ENCODE assay signal across 20 cellular contexts in genomic region chr15:52066842-52067544, GRCh38. TPM values are rescaled to one million over a fixed set of nuclear protein-coding genes. Genes with fewer than 3 reads are reported as not detected.
DNase-seq lines count a peak whose midpoint lies in the region; ATAC-seq, FAIRE-seq and TF ChIP-seq lines count a peak whose summit lies in the region.
"Had no signal": no experiment of that assay in that cellular context is flagged by ENCODE, and none has a peak within 500 bp of the region (broad histone marks: within the 10 kb centered on the region; RNA-seq: fewer than 3 reads in every experiment).

No MANE protein-coding gene starts in this region.

- no peak for DNase-seq in CD4-positive, alpha-beta T cell
- no peak for DNase-seq in CD8-positive, alpha-beta memory T cell
- DNase-seq in T-cell (no peak), keratinocyte (ENCODE audit: low read depth, low spot score) (no peak), NCI-H1436 treated with DMSO at 0.1 percent for 48 hours (lab: John Stamatoyannopoulos, UW) (no peak), foreskin keratinocyte (no peak), RPMI8226 (no peak)
- DNase-seq: caudate nucleus; effector memory CD4-positive, alpha-beta T cell; GOT3; NCI-H1417; Right ventricle myocardium superior; stimulated activated CD4-positive, alpha-beta T cell treated with anti-CD3 and anti-CD28 coated beads, Interleukin-2, amount 100 ng/mL, for 48 hours had no signal

- intact Hi-C loops in CD4-positive, alpha-beta T cell (cut with DNase I, micrococcal nuclease): no loop called here

- no peaks in the 10 kb centered on the region for H3K4me1 ChIP-seq in CD8-positive, alpha-beta memory T cell (ENCODE audit: insufficient read depth, low read length)
- peaks cover 54% of the 10 kb centered on the region for H3K4me1 ChIP-seq in keratinocyte (ENCODE audit: control insufficient read depth, extremely low read depth, insufficient read depth, low read length)
- H3K4me1 ChIP-seq in foreskin keratinocyte: peaks cover 47% of the 10 kb centered on the region

- no peak for TF ChIP-seq CTCF in CD4-positive, alpha-beta T cell (IDR thresholded peaks at IDR 0.05)
- TF ChIP-seq CTCF in keratinocyte (optimal IDR thresholded peaks at IDR 0.05 in 1 of 3, IDR thresholded peaks at IDR 0.05 in 1 of 3, conservative IDR thresholded peaks at IDR 0.05 in 1 of 3; ENCODE audit: extremely low read depth in 1 of 3, insufficient read depth in 2 of 3, low read length in 3 of 3) (no peak), foreskin keratinocyte (conservative IDR thresholded peaks at IDR 0.05) (no peak)

- H3K27ac Mint-ChIP-seq in CD4-positive, alpha-beta T cell: peak overlapping the region; percentile 24
- peak overlapping the region in 7 of 8 donors; percentile 13 to 69 (median 29) for H3K27ac Mint-ChIP-seq in CD8-positive, alpha-beta memory T cell
- peak overlapping the region; percentile 25 to 63 for H3K27ac Mint-ChIP-seq in T-cell

- H3K27me3 Mint-ChIP-seq in CD4-positive, alpha-beta T cell: no peaks in the 10 kb centered on the region
- H3K27me3 Mint-ChIP-seq in CD8-positive, alpha-beta memory T cell: peaks cover 0 to 3% of the 10 kb centered on the region in 2 donors
- H3K27me3 Mint-ChIP-seq in T-cell: no peaks in the 10 kb centered on the region

- no peak overlapping the region for H3K9ac ChIP-seq in keratinocyte (ENCODE audit: control insufficient read depth, extremely low read depth, insufficient read depth, low read length)
- H3K9ac ChIP-seq: BLaER1 treated with 17β-estradiol and CSF1 and Interleukin-3, amounts not matched to agents 10 nM and 100 nM had no signal

- dilution Hi-C loops in keratinocyte (cut with MboI; ENCODE audit: extremely low pct_ligation_motif_present, low sequenced_read_pairs): no loop called here

- no peaks in the 10 kb centered on the region for H4K20me1 ChIP-seq in keratinocyte (ENCODE audit: control insufficient read depth, extremely low read depth, insufficient read depth, low read length)

- H3K36me3 ChIP-seq in CD8-positive, alpha-beta memory T cell (ENCODE audit: insufficient read depth, low read length): peaks cover 12% of the 10 kb centered on the region
- H3K36me3 ChIP-seq in keratinocyte (ENCODE audit: control insufficient read depth in 2 of 2, extremely low read depth in 1 of 2, insufficient read depth in 2 of 2, low read length in 2 of 2): peaks cover 1 to 13% of the 10 kb centered on the region in 2 experiments

- FAIRE-seq in keratinocyte (lab: Jason Lieb, UNC): no peak

- H3K4me3 Mint-ChIP-seq in CD4-positive, alpha-beta T cell: no peak overlapping the region
- H3K4me3 Mint-ChIP-seq in CD8-positive, alpha-beta memory T cell: no peak overlapping the region
- H3K4me3 Mint-ChIP-seq in T-cell: no peak overlapping the region
- H3K4me3 Mint-ChIP-seq: WTC11 had no signal

- H3K4me3 ChIP-seq in CD8-positive, alpha-beta memory T cell (ENCODE audit: low read length): no peak overlapping the region
- no peak overlapping the region for H3K4me3 ChIP-seq in keratinocyte (ENCODE audit: control insufficient read depth in 2 of 3, extremely low read depth in 1 of 3, insufficient read depth in 2 of 3, low read depth in 1 of 3, low read length in 3 of 3)
- H3K4me3 ChIP-seq: BLaER1 treated with 17β-estradiol and CSF1 and Interleukin-3, amounts not matched to agents 10 nM and 100 nM; thyroid gland had no signal

- H3K4me1 Mint-ChIP-seq in CD4-positive, alpha-beta T cell (ENCODE audit: low read depth): peaks cover 8% of the 10 kb centered on the region
- H3K4me1 Mint-ChIP-seq in CD8-positive, alpha-beta memory T cell: peaks cover 15 to 16% (median 16%) of the 10 kb centered on the region in 3 donors
- H3K4me1 Mint-ChIP-seq in T-cell: peaks cover 13 to 21% (median 14%) of the 10 kb centered on the region in 3 donors

- H3K36me3 Mint-ChIP-seq in CD4-positive, alpha-beta T cell (ENCODE audit: low read depth): peaks cover 40% of the 10 kb centered on the region
- H3K36me3 Mint-ChIP-seq in CD8-positive, alpha-beta memory T cell: peaks cover 4 to 36% (median 14%) of the 10 kb centered on the region in 3 donors
- H3K36me3 Mint-ChIP-seq in T-cell: peaks cover 27% of the 10 kb centered on the region

- H3K79me2 ChIP-seq in keratinocyte (ENCODE audit: control insufficient read depth, insufficient read depth, low read length): no peaks in the 10 kb centered on the region

- no peak for ATAC-seq in CD4-positive, alpha-beta T cell (ENCODE audit: poor library complexity)
- ATAC-seq in T-cell (replicated peaks in 1 of 4) (no peak), foreskin keratinocyte (no peak)
- ATAC-seq: sciatic nerve, WTC11 had no signal

- peak overlapping the region; percentile 51 for H3K4me2 ChIP-seq in keratinocyte (ENCODE audit: control insufficient read depth, extremely low read depth, insufficient read depth, low read depth, low read length)
- H3K4me2 ChIP-seq: BLaER1 treated with 17β-estradiol and CSF1 and Interleukin-3, amounts not matched to agents 10 nM and 100 nM had no signal

- CTCF ChIA-PET in CD4-positive, alpha-beta T cell (lab: Charles Lee): interaction anchor here (0.6 to 1.9 kb wide), 3 partner anchors 9 to 52 kb away, joined by 3 to 7 read pairs (median 5); no protein-coding TSS in a partner anchor
- CTCF ChIA-PET in CD8-positive, alpha-beta memory T cell (lab: Charles Lee): interaction anchor here (1.5 to 2.7 kb wide), 2 partner anchors 11 to 17 kb away, joined by 4 to 10 read pairs; no protein-coding TSS in a partner anchor
- CTCF ChIA-PET in T-cell (lab: Charles Lee): interaction anchor here (0.6 to 0.8 kb wide), 3 partner anchors 11 to 261 kb away, joined by 3 to 5 read pairs (median 4); no protein-coding TSS in a partner anchor

- no peak overlapping the region for H2AFZ ChIP-seq in keratinocyte (ENCODE audit: control insufficient read depth, low read length)

- H3K27ac ChIP-seq in CD4-positive, alpha-beta T cell (ENCODE audit: low read depth, low read length): no peak overlapping the region
- no peak overlapping the region for H3K27ac ChIP-seq in CD8-positive, alpha-beta memory T cell (ENCODE audit: low read depth, low read length)
- H3K27ac ChIP-seq in keratinocyte (ENCODE audit: control insufficient read depth, insufficient read depth, low read length): peak overlapping the region; percentile 82
- H3K27ac ChIP-seq in foreskin keratinocyte: no peak overlapping the region
- H3K27ac ChIP-seq: BLaER1 treated with 17β-estradiol and CSF1 and Interleukin-3, amounts not matched to agents 10 nM and 100 nM; thyroid gland had no signal

- H3K9me1 ChIP-seq in keratinocyte (ENCODE audit: control insufficient read depth, extremely low read depth, insufficient read depth, low read length): no peaks in the 10 kb centered on the region

- POLR2A ChIA-PET in CD4-positive, alpha-beta T cell (lab: Charles Lee): interaction anchor here (0.5 to 1.8 kb wide), 2 partner anchors 15 to 95 kb away, joined by 3 to 5 read pairs; partner anchors contain the start of gene LEO1
- POLR2A ChIA-PET in CD8-positive, alpha-beta memory T cell (lab: Charles Lee): no interaction called here
- POLR2A ChIA-PET in T-cell (lab: Charles Lee): interaction anchor here in 1 of 2 donors (0.6 kb wide), 1 partner anchor 95 kb away, joined by 3 read pairs; no protein-coding TSS in a partner anchor

- no peaks in the 10 kb centered on the region for H3K9me3 Mint-ChIP-seq in CD4-positive, alpha-beta T cell
- no peaks in the 10 kb centered on the region for H3K9me3 Mint-ChIP-seq in CD8-positive, alpha-beta memory T cell
- no peaks in the 10 kb centered on the region for H3K9me3 Mint-ChIP-seq in T-cell
- H3K9me3 Mint-ChIP-seq: WTC11 had no signal

- no peaks in the 10 kb centered on the region for H3K27me3 ChIP-seq in CD4-positive, alpha-beta T cell (ENCODE audit: control insufficient read depth, insufficient read depth, low read length)
- no peaks in the 10 kb centered on the region for H3K27me3 ChIP-seq in CD8-positive, alpha-beta memory T cell (ENCODE audit: insufficient read depth, low read length, poor library complexity, severe bottlenecking)
- H3K27me3 ChIP-seq in keratinocyte (ENCODE audit: control insufficient read depth, extremely low read depth, insufficient read depth, low read length): no peaks in the 10 kb centered on the region
- H3K27me3 ChIP-seq in foreskin keratinocyte: no peaks in the 10 kb centered on the region
- H3K27me3 ChIP-seq: BLaER1 treated with 17β-estradiol and CSF1 and Interleukin-3, amounts not matched to agents 10 nM and 100 nM; thyroid gland had no signal

- no peaks in the 10 kb centered on the region for H3K9me3 ChIP-seq in CD4-positive, alpha-beta T cell (ENCODE audit: control insufficient read depth, low read length)
- no peaks in the 10 kb centered on the region for H3K9me3 ChIP-seq in CD8-positive, alpha-beta memory T cell (ENCODE audit: low read length)
- no peaks in the 10 kb centered on the region for H3K9me3 ChIP-seq in keratinocyte (ENCODE audit: control insufficient read depth, low read depth, low read length)
- H3K9me3 ChIP-seq: BLaER1 treated with 17β-estradiol and CSF1 and Interleukin-3, amounts not matched to agents 10 nM and 100 nM; thyroid gland had no signal

RNA-seq across cellular contexts. Expression of gene BCL2L10, which starts 45.6 kb away (rescaled TPM):
- under 1 TPM; 0.20 to 0.55 TPM for total RNA-seq in CD4-positive, alpha-beta T cell
- under 1 TPM in 1 of 2 experiments, not detected in 1; 0.31 TPM for total RNA-seq in CD8-positive, alpha-beta memory T cell
- polyA plus RNA-seq in CD8-positive, alpha-beta memory T cell: 0.17 TPM
- total RNA-seq in T-cell: under 1 TPM in 3 of 5 donors, not detected in 2; 0.20 to 0.44 (median 0.37) TPM
- polyA plus RNA-seq in keratinocyte: 0.39 to 0.72 TPM (median 0.64 TPM) in 3 replicates
- 0.57 TPM for polyA plus RNA-seq in keratinocyte (2011; ENCODE audit: low read depth)
- 0.79 and 0.90 TPM in 2 replicates for polyA plus RNA-seq in keratinocyte (2011; cell fraction: cytosol; rRNA removed)
- polyA plus RNA-seq in keratinocyte (2011; cell fraction: nucleus; rRNA removed): 0.51 and 0.93 TPM in 2 replicates
- 0.38 and 0.44 TPM in 2 replicates for polyA plus RNA-seq in keratinocyte (2012; ENCODE audit: low replicate concordance)
- 0.23 TPM in 1 of 3 replicates, not detected in the others for polyA minus RNA-seq in keratinocyte
- not detected for polyA minus RNA-seq in keratinocyte (2011; cell fraction: cytosol; rRNA and poly(A)+ RNA removed)
- not detected in 2 replicates for polyA minus RNA-seq in keratinocyte (2011; cell fraction: nucleus; rRNA and poly(A)+ RNA removed)
- total RNA-seq in foreskin keratinocyte: 0.53 and 0.71 TPM in 2 replicates
- polyA plus RNA-seq in foreskin keratinocyte: 0.62 and 0.77 TPM in 2 replicates
- total RNA-seq: Daoy; osteoblast; Right ventricle myocardium superior; sciatic nerve; T-helper 1 cell treated with Interleukin-12 subunit alpha and Interleukin-12 subunit beta and Interleukin-4 antibody, amounts not matched to agents 30 ng/mL and 1 ng/mL, for 36 hours had no signal

RNA-seq across cellular contexts. Expression of gene MAPK6, which starts 48.0 kb away (rescaled TPM):
- 10 to 100 TPM; 48.5 to 49.8 TPM for total RNA-seq in CD4-positive, alpha-beta T cell
- total RNA-seq in CD8-positive, alpha-beta memory T cell: 100 to 1,000 TPM in 1 of 2 experiments, 10 to 100 TPM in 1; 97.6 to 103 TPM
- polyA plus RNA-seq in CD8-positive, alpha-beta memory T cell: 7.9 TPM
- 10 to 100 TPM; 15.1 to 35.1 (median 19.8) TPM for total RNA-seq in T-cell
- polyA plus RNA-seq in keratinocyte: 48.5 to 103 TPM (median 83.7 TPM) in 3 replicates
- 62.6 TPM for polyA plus RNA-seq in keratinocyte (2011; ENCODE audit: low read depth)
- 45.1 and 95.3 TPM in 2 replicates for polyA plus RNA-seq in keratinocyte (2011; cell fraction: cytosol; rRNA removed)
- 60.9 and 65.9 TPM in 2 replicates for polyA plus RNA-seq in keratinocyte (2011; cell fraction: nucleus; rRNA removed)
- polyA plus RNA-seq in keratinocyte (2012; ENCODE audit: low replicate concordance): 51.7 and 70.9 TPM in 2 replicates
- 37.4 to 119 TPM (median 85.6 TPM) in 3 replicates for polyA minus RNA-seq in keratinocyte
- polyA minus RNA-seq in keratinocyte (2011; cell fraction: cytosol; rRNA and poly(A)+ RNA removed): 57.6 TPM
- 50.3 and 105 TPM in 2 replicates for polyA minus RNA-seq in keratinocyte (2011; cell fraction: nucleus; rRNA and poly(A)+ RNA removed)
- total RNA-seq in foreskin keratinocyte: 76.6 and 78.2 TPM in 2 replicates
- polyA plus RNA-seq in foreskin keratinocyte: 16.6 and 19.8 TPM in 2 replicates
